Comparison of ENCODE assay signal across 8 cellular contexts in the genomic region with DNA sequence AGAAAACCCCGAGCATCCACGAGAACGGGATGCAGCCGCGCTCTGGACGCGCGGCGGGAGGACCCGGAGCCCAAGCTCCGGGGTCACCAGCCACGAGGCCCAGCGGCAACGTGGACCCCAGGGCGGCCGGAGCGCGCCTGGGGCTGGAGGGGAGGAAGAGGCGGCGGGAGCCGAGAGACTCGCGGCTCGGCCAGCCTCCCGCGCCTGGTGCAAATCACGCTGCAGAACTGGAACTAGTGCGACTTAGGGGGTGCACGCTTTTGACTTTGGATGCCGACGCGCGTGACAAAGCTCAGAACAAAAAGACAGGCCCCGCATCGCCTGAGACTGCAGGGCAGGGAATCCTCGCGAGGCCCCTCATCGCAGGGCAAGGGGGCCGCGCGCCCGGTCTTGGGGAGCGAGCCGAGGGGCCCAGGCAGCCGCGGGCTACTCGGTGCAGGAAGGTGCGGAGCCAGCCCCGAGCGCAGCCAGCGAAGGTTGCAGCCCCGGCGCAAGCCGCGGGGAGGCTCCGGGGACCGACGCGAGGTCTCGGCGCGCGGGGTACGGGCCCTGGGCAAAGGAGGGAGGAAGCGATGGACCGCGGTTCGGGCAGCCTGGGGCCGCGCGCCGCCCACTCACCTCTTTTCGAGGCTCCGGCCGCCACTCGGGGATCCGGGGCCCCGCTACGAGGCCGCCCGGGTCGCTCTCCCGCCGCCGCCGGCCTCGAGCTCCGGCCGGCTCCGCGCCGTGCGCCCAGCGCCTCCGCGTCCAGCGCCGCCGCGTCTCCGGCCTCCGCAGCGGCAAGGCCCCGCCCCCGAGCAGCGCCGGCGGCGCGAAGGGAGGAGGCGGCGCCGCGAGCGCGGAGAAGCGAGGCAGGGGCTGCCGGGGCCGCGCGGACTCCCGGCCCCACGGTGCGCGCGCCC. TPM values are rescaled to one million over a fixed set of nuclear protein-coding genes. Genes with fewer than 3 reads are reported as not detected.
DNase-seq lines count a peak whose midpoint lies in the region; ATAC-seq and TF ChIP-seq lines count a peak whose summit lies in the region.

A gene with protein sequence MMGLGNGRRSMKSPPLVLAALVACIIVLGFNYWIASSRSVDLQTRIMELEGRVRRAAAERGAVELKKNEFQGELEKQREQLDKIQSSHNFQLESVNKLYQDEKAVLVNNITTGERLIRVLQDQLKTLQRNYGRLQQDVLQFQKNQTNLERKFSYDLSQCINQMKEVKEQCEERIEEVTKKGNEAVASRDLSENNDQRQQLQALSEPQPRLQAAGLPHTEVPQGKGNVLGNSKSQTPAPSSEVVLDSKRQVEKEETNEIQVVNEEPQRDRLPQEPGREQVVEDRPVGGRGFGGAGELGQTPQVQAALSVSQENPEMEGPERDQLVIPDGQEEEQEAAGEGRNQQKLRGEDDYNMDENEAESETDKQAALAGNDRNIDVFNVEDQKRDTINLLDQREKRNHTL (minus strand): TSS at position 766 of the 902 bp plus-strand sequence. CDS start 20,238 bp downstream, outside the sequence.

- DNase-seq in AG09309 (ENCODE audit: low read depth) = no peak
- peak; percentile 72 for DNase-seq in NCI-H2196 (lab: John Stamatoyannopoulos, UW; ENCODE audit: unreplicated experiment)
- DNase-seq in activated T-cell treated with anti-CD3 and anti-CD28 coated beads, Interleukin-2, amount 50 U/mL, for 24 hours = peak; percentile 60
- DNase-seq in fibroblast of the aortic adventitia (ENCODE audit: low read depth) = peak; percentile 50
- peak; percentile 47 for DNase-seq in natural killer cell
- DNase-seq in uterus = peak; percentile 29 to 45

- H3K4me3 ChIP-seq in AG09309 (ENCODE audit: control insufficient read depth, low read depth, low read length) (peak within 1 kb of the TSS; percentile 76), fibroblast of the aortic adventitia (ENCODE audit: low read depth, low read length) (peak within 1 kb of the TSS; percentile 82), uterus (peak within 1 kb of the TSS; percentile 52 to 71)

- H3K27ac ChIP-seq in uterus = peak within 1 kb of the TSS; percentile 90 to 95

- no peaks in the 10 kb centered on the region for H3K36me3 Mint-ChIP-seq in activated T-cell treated with anti-CD3 and anti-CD28 coated beads, Interleukin-2, amount 50 U/mL, for 24 hours (ENCODE audit: low read depth)
- no peaks in the 10 kb centered on the region for H3K36me3 Mint-ChIP-seq in natural killer cell

- intact Hi-C loops in natural killer cell (cut with micrococcal nuclease) = no loop called here
- intact Hi-C loops in uterus (cut with DNase I; ENCODE audit: low total_unique reads) = no loop called here

- peak within 1 kb of the TSS; percentile 58 for H3K27ac Mint-ChIP-seq in activated T-cell treated with anti-CD3 and anti-CD28 coated beads, Interleukin-2, amount 50 U/mL, for 24 hours
- peak within 1 kb of the TSS; percentile 66 to 89 for H3K27ac Mint-ChIP-seq in natural killer cell

- TF ChIP-seq CTCF in AG09309 (IDR thresholded peaks at IDR 0.05; ENCODE audit: control insufficient read depth, insufficient read depth, low read depth, low read length, missing control alignments) (no peak), fibroblast of the aortic adventitia (IDR thresholded peaks at IDR 0.05; ENCODE audit: insufficient read depth, low read length) (peak; percentile 40), natural killer cell (IDR thresholded peaks at IDR 0.05) (no peak), uterus (IDR thresholded peaks at IDR 0.05) (peak in 3 of 4 experiments; percentile 6 to 26 (median 20))

- peak in 1 of 2 donors; percentile 44 for TF ChIP-seq POLR2A in uterus (IDR thresholded peaks at IDR 0.05)

- H3K4me1 Mint-ChIP-seq in activated T-cell treated with anti-CD3 and anti-CD28 coated beads, Interleukin-2, amount 50 U/mL, for 24 hours (ENCODE audit: low read depth) = peaks cover 8% of the 10 kb centered on the region
- peaks cover 16 to 17% of the 10 kb centered on the region in 2 donors for H3K4me1 Mint-ChIP-seq in natural killer cell

- no peaks in the 10 kb centered on the region for H3K27me3 ChIP-seq in uterus

- H3K4me3 Mint-ChIP-seq in activated T-cell treated with anti-CD3 and anti-CD28 coated beads, Interleukin-2, amount 50 U/mL, for 24 hours = peak within 1 kb of the TSS; percentile 77
- peak within 1 kb of the TSS; percentile 94 for H3K4me3 Mint-ChIP-seq in natural killer cell

- no peaks in the 10 kb centered on the region for H3K9me3 ChIP-seq in uterus

- ATAC-seq in GM18517 (IDR thresholded peaks at IDR 0.05; ENCODE audit: unreplicated experiment) = peak; percentile 65
- ATAC-seq in HG02943 (IDR thresholded peaks at IDR 0.05; ENCODE audit: low read depth, unreplicated experiment) = peak; percentile 73
- peak; percentile 78 to 81 (median 79) for ATAC-seq in natural killer cell

- H3K36me3 ChIP-seq in uterus = no peaks in the 10 kb centered on the region

- H3K9me3 Mint-ChIP-seq in activated T-cell treated with anti-CD3 and anti-CD28 coated beads, Interleukin-2, amount 50 U/mL, for 24 hours = no peaks in the 10 kb centered on the region
- no peaks in the 10 kb centered on the region for H3K9me3 Mint-ChIP-seq in natural killer cell

- H3K4me1 ChIP-seq in uterus = no peaks in the 10 kb centered on the region

- H3K27me3 Mint-ChIP-seq in activated T-cell treated with anti-CD3 and anti-CD28 coated beads, Interleukin-2, amount 50 U/mL, for 24 hours = peaks cover 69% of the 10 kb centered on the region
- peaks cover 9 to 24% of the 10 kb centered on the region in 2 donors for H3K27me3 Mint-ChIP-seq in natural killer cell (ENCODE audit: low read depth in 2 of 2)

RNA-seq across cellular contexts. Expression of the gene that starts here (rescaled TPM):
- 53.5 and 72.0 TPM in 2 replicates for total RNA-seq in fibroblast of the aortic adventitia (ENCODE audit: low replicate concordance)
- 10 to 100 TPM; 12.9 to 24.4 (median 20.2) TPM for total RNA-seq in natural killer cell
- 10 to 100 TPM; 11.3 to 85.4 (median 15.7) TPM for total RNA-seq in uterus

Comparison
In these comparisons a context has a peak if more than half of its experiments do, and no peak if none do; other contexts are left out.
1. CTCF ChIP-seq: peak in fibroblast of the aortic adventitia (single experiment) and uterus (3 of 4); none in AG09309 (single experiment) and natural killer cell (single experiment).
2. Peak in every context shown above with its lines, with median percentiles within 50 percentile points of each other: H3K4me3 ChIP-seq and ATAC-seq.